Comparison of ENCODE assay signal across 8 cellular contexts in genomic region chr1:244862699-244863490, GRCh38. TPM values are rescaled to one million over a fixed set of nuclear protein-coding genes. Genes with fewer than 3 reads are reported as not detected.
A peak's percentile ranks its signal among the peaks of the same experiment; 100 is the strongest.
DNase-seq lines count a peak whose midpoint lies in the region; ATAC-seq and TF ChIP-seq lines count a peak whose summit lies in the region.

No MANE protein-coding gene starts in this region.

- H3K4me2 ChIP-seq in SK-N-SH (peak overlapping the region; percentile 81), osteoblast (ENCODE audit: insufficient read depth, low read length) (peak overlapping the region; percentile 90)

- no peak for TF ChIP-seq RAD21 in SK-N-SH (IDR thresholded peaks at IDR 0.05; ENCODE audit: low read length)

- ATAC-seq in activated naive CD4-positive, alpha-beta T cell treated with anti-CD3 and anti-CD28 coated beads, Interleukin-2, amount 50 U/mL, for 72 hours = peak; percentile 67 to 77

- H4K20me1 ChIP-seq in SK-N-SH (ENCODE audit: insufficient read depth) = peaks cover 49% of the 10 kb centered on the region
- peaks cover 50% of the 10 kb centered on the region for H4K20me1 ChIP-seq in osteoblast (ENCODE audit: insufficient read depth, low read length)

- peak overlapping the region; percentile 99 to 100 for H3K4me3 ChIP-seq in SK-N-SH (ENCODE audit: low read depth in 2 of 2, low read length in 1 of 2)
- H3K4me3 ChIP-seq in osteoblast (ENCODE audit: insufficient read depth, low read length) = peak overlapping the region; percentile 93
- H3K4me3 ChIP-seq in testis = peak overlapping the region; percentile 88 to 91

- peaks cover 62% of the 10 kb centered on the region for H3K79me2 ChIP-seq in SK-N-SH (ENCODE audit: insufficient read depth)
- H3K79me2 ChIP-seq in osteoblast (ENCODE audit: insufficient read depth, low read length) = peaks cover 63% of the 10 kb centered on the region

- H3K9me3 Mint-ChIP-seq in activated naive CD4-positive, alpha-beta T cell treated with anti-CD3 and anti-CD28 coated beads, Interleukin-2, amount 50 U/mL, for 72 hours = no peaks in the 10 kb centered on the region

- no peak for TF ChIP-seq CTCF in SK-N-SH (IDR thresholded peaks at IDR 0.05)
- no peak for TF ChIP-seq CTCF in osteoblast (IDR thresholded peaks at IDR 0.05; ENCODE audit: extremely low read depth, low read depth, low read length)
- TF ChIP-seq CTCF in testis (IDR thresholded peaks at IDR 0.05) = no peak

- POLR2A ChIA-PET in HEK293T (lab: Yijun Ruan, JAX) = interaction anchor here (0.6 to 10.6 kb wide), 22 partner anchors 9 to 180 kb away, joined by 3 to 129 read pairs (median 4); partner anchors contain the start of gene COX20
- POLR2A ChIA-PET in SK-N-SH (lab: Yijun Ruan, JAX) = interaction anchor here (0.6 to 5.2 kb wide), 10 partner anchors 13 to 408 kb away, joined by 3 to 47 read pairs (median 4); partner anchors contain the start of gene COX20

- H2AFZ ChIP-seq in SK-N-SH (ENCODE audit: low read depth) = no peak overlapping the region
- peak overlapping the region; percentile 4 for H2AFZ ChIP-seq in osteoblast (ENCODE audit: low read length)

- peak overlapping the region; percentile 100 for H3K9ac ChIP-seq in SK-N-SH

- WGBS in SK-N-SH (ENCODE audit: low lambda C conversion rate) = 0% methylated on average over 19 of the region's 87 CpGs
- WGBS in testis, 2 donors = 1 to 2% methylated on average over 11 to 51 of the region's 87 CpGs

- H3K36me3 ChIP-seq in SK-N-SH (replicated peaks in 1 of 2; ENCODE audit: control insufficient read depth in 1 of 2, insufficient read depth in 2 of 2, low read length in 1 of 2) (peaks cover 42 to 47% of the 10 kb centered on the region in 2 experiments), osteoblast (ENCODE audit: insufficient read depth, low read length) (peaks cover 32% of the 10 kb centered on the region), testis (ENCODE audit: low read depth, missing control alignments) (no peaks in the 10 kb centered on the region)

- intact Hi-C loops in testis (cut with DNase I; ENCODE audit: low total_unique reads) = loop anchor here (2.0 kb wide), 1 partner anchor 108 kb away; no protein-coding TSS in a partner anchor

- TF ChIP-seq EP300 in SK-N-SH (IDR thresholded peaks at IDR 0.05; ENCODE audit: borderline replicate concordance in 1 of 2, low read depth in 1 of 2, low read length in 1 of 2) = peak; percentile 26 to 50; a peak in 1 of 4 replicates

- H3K27me3 ChIP-seq in SK-N-SH (ENCODE audit: insufficient read depth) (no peaks in the 10 kb centered on the region), osteoblast (ENCODE audit: insufficient read depth, low read length) (no peaks in the 10 kb centered on the region), testis (no peaks in the 10 kb centered on the region)

- H3F3A ChIP-seq in SK-N-SH (replicated peaks; ENCODE audit: insufficient read depth) = peaks cover 26% of the 10 kb centered on the region

- no peaks in the 10 kb centered on the region for H3K9me3 ChIP-seq in SK-N-SH
- no peaks in the 10 kb centered on the region for H3K9me3 ChIP-seq in osteoblast (ENCODE audit: low read depth, low read length)
- H3K9me3 ChIP-seq in testis = no peaks in the 10 kb centered on the region

- DNase-seq in GM03348 (ENCODE audit: low spot score) = peak; percentile 97
- DNase-seq in HEK293T (ENCODE audit: extremely low spot score) = peak; percentile 96
- peak; percentile 87 for DNase-seq in MV-4-11 (lab: John Stamatoyannopoulos, UW)
- peak; percentile 96 for DNase-seq in SK-N-SH
- DNase-seq in activated naive CD4-positive, alpha-beta T cell treated with anti-CD3 and anti-CD28 coated beads, Interleukin-2, amount 50 U/mL, for 72 hours (ENCODE audit: low spot score in 2 of 2) = peak; percentile 91 to 92
- peak; percentile 97 for DNase-seq in glomerular visceral epithelial cell (ENCODE audit: extremely low spot score)
- peak; percentile 97 for DNase-seq in osteoblast (ENCODE audit: insufficient read length, low spot score, missing footprints)
- DNase-seq in testis = peak; percentile 98

- peaks cover 52 to 55% of the 10 kb centered on the region in 2 donors for H3K36me3 Mint-ChIP-seq in activated naive CD4-positive, alpha-beta T cell treated with anti-CD3 and anti-CD28 coated beads, Interleukin-2, amount 50 U/mL, for 72 hours

- H3K27ac ChIP-seq in SK-N-SH (ENCODE audit: low read depth in 2 of 2, low read length in 1 of 2) (peak overlapping the region; percentile 96 to 98), osteoblast (ENCODE audit: low read depth, low read length) (peak overlapping the region; percentile 93), testis (peak overlapping the region; percentile 99 to 100)

- peak; percentile 14 for TF ChIP-seq POLR2A in testis (IDR thresholded peaks at IDR 0.05)

- H3K4me1 ChIP-seq in SK-N-SH (ENCODE audit: control insufficient read depth in 1 of 2, insufficient read depth in 2 of 2, low read depth in 1 of 2, low read length in 1 of 2) = peaks cover 15 to 35% of the 10 kb centered on the region in 2 experiments; a peak in 3 of 4 replicates
- peaks cover 34% of the 10 kb centered on the region for H3K4me1 ChIP-seq in osteoblast (ENCODE audit: insufficient read depth, low read length)
- peaks cover 13% of the 10 kb centered on the region for H3K4me1 ChIP-seq in testis

- no peaks in the 10 kb centered on the region for H3K9me2 ChIP-seq in SK-N-SH

- CTCF ChIA-PET in HEK293T (lab: Yijun Ruan, JAX) = interaction anchor here (1.5 kb wide), 2 partner anchors 101 to 180 kb away, joined by 5 to 6 read pairs; no protein-coding TSS in a partner anchor
- CTCF ChIA-PET in SK-N-SH (lab: Yijun Ruan, JAX) = interaction anchor here (1.3 to 3.5 kb wide), 7 partner anchors 10 to 180 kb away, joined by 3 to 28 read pairs (median 6); a partner anchor contains a TSS

- peak overlapping the region; percentile 93 to 99 for H3K27ac Mint-ChIP-seq in activated naive CD4-positive, alpha-beta T cell treated with anti-CD3 and anti-CD28 coated beads, Interleukin-2, amount 50 U/mL, for 72 hours

TF ChIP-seq in HEK293T, 16 proteins besides CTCF, POLR2A, EP300 and RAD21:
- TF ChIP-seq SP1 (IDR thresholded peaks at IDR 0.05) (no peak), NFRKB (IDR thresholded peaks at IDR 0.05) (no peak), FOXM1 (IDR thresholded peaks at IDR 0.05; ENCODE audit: borderline replicate concordance) (no peak), BHLHE40 (IDR thresholded peaks at IDR 0.05; ENCODE audit: borderline replicate concordance) (no peak), ZNF384 (IDR thresholded peaks at IDR 0.05) (no peak), HDGF (IDR thresholded peaks at IDR 0.05; ENCODE audit: borderline replicate concordance) (no peak), TARDBP (IDR thresholded peaks at IDR 0.05) (no peak), L3MBTL2 (conservative IDR thresholded peaks at IDR 0.05) (peak; percentile 69), FOXK2 (IDR thresholded peaks at IDR 0.05) (no peak), LEF1 (IDR thresholded peaks at IDR 0.05; ENCODE audit: borderline replicate concordance) (no peak), CTBP1 (IDR thresholded peaks at IDR 0.05; ENCODE audit: borderline replicate concordance) (peak; percentile 73; the same call in 1 of the 2 replicates), ARNT (IDR thresholded peaks at IDR 0.05) (no peak), FOXA1 (IDR thresholded peaks at IDR 0.05) (no peak)

TF ChIP-seq in SK-N-SH, 30 proteins besides CTCF, POLR2A, EP300 and RAD21 (continues in another document):
- TF ChIP-seq TAF1 (IDR thresholded peaks at IDR 0.05; ENCODE audit: borderline replicate concordance, low read depth, low read length) = peak; percentile 67
- no peak; the same call in 1 of the 2 replicates for TF ChIP-seq PBX3 (IDR thresholded peaks at IDR 0.05)
- no peak for TF ChIP-seq RFX5 (IDR thresholded peaks at IDR 0.05; ENCODE audit: low read length)
- no peak for TF ChIP-seq ZBTB33 (IDR thresholded peaks at IDR 0.05; ENCODE audit: borderline replicate concordance, low read depth)
- no peak for TF ChIP-seq GATA2 (CRISPR knock-in tag; IDR thresholded peaks at IDR 0.05)
- TF ChIP-seq FOXM1 (IDR thresholded peaks at IDR 0.05; ENCODE audit: low read depth) = no peak
- no peak for TF ChIP-seq RCOR1 (IDR thresholded peaks at IDR 0.05; ENCODE audit: low read length)

RNA-seq across cellular contexts. Expression of gene HNRNPU, which starts 1.4 kb away (rescaled TPM):
- 130 and 164 TPM in 2 replicates for polyA plus RNA-seq in SK-N-SH (2012; rRNA removed)
- polyA plus RNA-seq in SK-N-SH (2012; cell fraction: cytosol; rRNA removed) = 172 and 202 TPM in 2 replicates
- 102 and 124 TPM in 2 replicates for polyA plus RNA-seq in SK-N-SH (2012; cell fraction: nucleus; rRNA removed)
- total RNA-seq in activated naive CD4-positive, alpha-beta T cell treated with anti-CD3 and anti-CD28 coated beads, Interleukin-2, amount 50 U/mL, for 72 hours = 100 to 1,000 TPM; 304 to 406 TPM
- total RNA-seq in osteoblast = 214 and 240 TPM in 2 replicates
- total RNA-seq in testis = 100 to 1,000 TPM; 378 to 467 TPM
- 303 TPM for polyA plus RNA-seq in testis (ENCODE audit: insufficient read depth, low read depth, low replicate concordance)

RNA-seq across cellular contexts. Expression of gene COX20, which starts 27.4 kb away (rescaled TPM):
- polyA plus RNA-seq in SK-N-SH (2012; rRNA removed) (24.8 and 29.0 TPM in 2 replicates), testis (ENCODE audit: insufficient read depth, low read depth, low replicate concordance) (52.3 TPM)
- polyA plus RNA-seq in SK-N-SH (2012; cell fraction: cytosol; rRNA removed) = 36.2 and 56.6 TPM in 2 replicates
- polyA plus RNA-seq in SK-N-SH (2012; cell fraction: nucleus; rRNA removed) = 14.9 and 27.5 TPM in 2 replicates
- 10 to 100 TPM; 23.5 to 28.1 TPM for total RNA-seq in activated naive CD4-positive, alpha-beta T cell treated with anti-CD3 and anti-CD28 coated beads, Interleukin-2, amount 50 U/mL, for 72 hours
- total RNA-seq in osteoblast (31.8 and 35.8 TPM in 2 replicates), testis (10 to 100 TPM; 41.6 to 60.6 TPM)

Comparison
In these comparisons a context has a peak if more than half of its experiments do, and no peak if none do; other contexts are left out.
1. Peak in every context shown above with its lines: DNase-seq, ATAC-seq, H3K4me3 ChIP-seq and H3K27ac ChIP-seq.